In the genomic region with DNA sequence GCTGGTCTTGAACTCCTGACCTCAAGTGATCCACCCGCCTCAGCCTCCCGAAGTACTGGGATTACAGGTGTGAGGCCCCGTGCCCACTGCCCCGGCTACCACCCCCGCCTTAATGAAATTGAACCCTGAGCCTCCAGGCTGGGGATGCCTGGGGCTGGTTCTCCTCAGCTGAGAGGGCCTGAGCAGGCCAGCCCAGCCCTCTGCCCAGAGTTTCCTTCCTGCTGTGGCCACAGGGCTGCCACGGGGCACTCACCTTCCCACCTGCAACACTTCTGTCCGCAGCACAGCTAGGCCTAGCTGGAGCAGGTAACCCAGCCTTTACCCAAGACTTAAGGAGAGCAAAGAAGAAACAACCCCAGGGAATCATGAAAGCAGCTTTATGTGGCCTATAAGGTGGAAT, we compare ENCODE assay signal across 20 cellular contexts.
A peak's percentile ranks its signal among the peaks of the same experiment; 100 is the strongest.
DNase-seq lines count a peak whose midpoint lies in the region; ATAC-seq and TF ChIP-seq lines count a peak whose summit lies in the region.
"Had no signal": no experiment of that assay in that cellular context is flagged by ENCODE, and none has a peak within 500 bp of the region (broad histone marks: within the 10 kb centered on the region; RNA-seq: fewer than 3 reads in every experiment).

No MANE protein-coding gene starts in this region.

- H3K27ac ChIP-seq in BLaER1 (0 out of 2 replicates have a peak overlapping the region, but pooled peaks have one; percentile 6), osteoblast (ENCODE audit: low read depth, low read length) (no peak overlapping the region)
- H3K27ac ChIP-seq: 22Rv1, A549, HL-60 had no signal

- CTCF ChIA-PET in activated CD8-positive, alpha-beta memory T cell treated with anti-CD3 and anti-CD28 coated beads, Interleukin-2, amount 10 ng/mL, durations not matched to agents 7 days and 5 days (lab: Charles Lee), result interaction anchor here (1.0 to 1.2 kb wide), 2 partner anchors 24 to 395 kb away, joined by 3 read pairs; no protein-coding TSS in a partner anchor

- H3K9me3 Mint-ChIP-seq in activated CD8-positive, alpha-beta memory T cell treated with anti-CD3 and anti-CD28 coated beads, Interleukin-2, amount 10 ng/mL, durations not matched to agents 7 days and 5 days (ENCODE audit: low read depth), result no peaks in the 10 kb centered on the region
- H3K9me3 Mint-ChIP-seq in osteocyte (ENCODE audit: unreplicated experiment) (no peaks in the 10 kb centered on the region), chondrocyte (ENCODE audit: low read depth) (no peaks in the 10 kb centered on the region)
- H3K9me3 Mint-ChIP-seq: CD14-positive monocyte; CD4-positive, alpha-beta memory T cell; GM23338; HFFc6 had no signal

- H3K4me2 ChIP-seq in BLaER1 (no peak overlapping the region), osteoblast (ENCODE audit: insufficient read depth, low read length) (no peak overlapping the region)
- H3K4me2 ChIP-seq: A549, GM23338 had no signal

- peak; percentile 30 for DNase-seq in activated CD8-positive, alpha-beta memory T cell treated with anti-CD3 and anti-CD28 coated beads for 24 hours
- no peak for DNase-seq in activated CD8-positive, alpha-beta memory T cell treated with anti-CD3 and anti-CD28 coated beads, Interleukin-2, amount 10 ng/mL, durations not matched to agents 7 days and 5 days
- DNase-seq in islet precursor cell (peak; percentile 38), osteocyte (ENCODE audit: extremely low spot score, unreplicated experiment) (peak; percentile 44), osteoblast (ENCODE audit: insufficient read length, low spot score, missing footprints) (no peak), chondrocyte (ENCODE audit: low spot score) (no peak)
- DNase-seq in effector CD8-positive, alpha-beta T cell (lab: John Stamatoyannopoulos, UW), result no peak
- DNase-seq: AML-193; CD4-positive, alpha-beta memory T cell; DMS153; DMS79; GDM1; H7; HFFc6 had no signal

- peaks cover 27% of the 10 kb centered on the region for H3K4me1 ChIP-seq in BLaER1
- no peaks in the 10 kb centered on the region for H3K4me1 ChIP-seq in osteoblast (ENCODE audit: insufficient read depth, low read length)
- H3K4me1 ChIP-seq: A549 had no signal

- no peak for ATAC-seq in activated CD8-positive, alpha-beta memory T cell treated with anti-CD3 and anti-CD28 coated beads, Interleukin-2, amount 10 ng/mL, durations not matched to agents 7 days and 5 days
- ATAC-seq: GM23338 had no signal

- no peaks in the 10 kb centered on the region for H3K36me3 Mint-ChIP-seq in activated CD8-positive, alpha-beta memory T cell treated with anti-CD3 and anti-CD28 coated beads, Interleukin-2, amount 10 ng/mL, durations not matched to agents 7 days and 5 days
- H3K36me3 Mint-ChIP-seq in osteocyte (ENCODE audit: unreplicated experiment) (no peaks in the 10 kb centered on the region), chondrocyte (ENCODE audit: low read depth) (no peaks in the 10 kb centered on the region)
- H3K36me3 Mint-ChIP-seq: CD14-positive monocyte; CD4-positive, alpha-beta memory T cell had no signal

- H4K20me1 ChIP-seq in BLaER1 (no peaks in the 10 kb centered on the region), osteoblast (ENCODE audit: insufficient read depth, low read length) (no peaks in the 10 kb centered on the region)

- no peak overlapping the region for H3K4me3 Mint-ChIP-seq in activated CD8-positive, alpha-beta memory T cell treated with anti-CD3 and anti-CD28 coated beads, Interleukin-2, amount 10 ng/mL, durations not matched to agents 7 days and 5 days
- H3K4me3 Mint-ChIP-seq in osteocyte (ENCODE audit: unreplicated experiment), result no peak overlapping the region
- no peak overlapping the region for H3K4me3 Mint-ChIP-seq in chondrocyte (ENCODE audit: unreplicated experiment)
- H3K4me3 Mint-ChIP-seq: CD14-positive monocyte; CD4-positive, alpha-beta memory T cell; GM23338; HFFc6 had no signal

- no peak overlapping the region for H3K9ac ChIP-seq in BLaER1

- H3K27me3 ChIP-seq in BLaER1 (no peaks in the 10 kb centered on the region), osteoblast (ENCODE audit: insufficient read depth, low read length) (peaks cover 10% of the 10 kb centered on the region)

- no peak for TF ChIP-seq CTCF in osteocyte (IDR thresholded peaks at IDR 0.05)
- TF ChIP-seq CTCF in osteoblast (IDR thresholded peaks at IDR 0.05; ENCODE audit: extremely low read depth, low read depth, low read length), result no peak
- TF ChIP-seq CTCF in chondrocyte (IDR thresholded peaks at IDR 0.05), result no peak

- no peaks in the 10 kb centered on the region for H3K79me2 ChIP-seq in osteoblast (ENCODE audit: insufficient read depth, low read length)

- peaks cover 3% of the 10 kb centered on the region for H3K27me3 Mint-ChIP-seq in activated CD8-positive, alpha-beta memory T cell treated with anti-CD3 and anti-CD28 coated beads, Interleukin-2, amount 10 ng/mL, durations not matched to agents 7 days and 5 days
- H3K27me3 Mint-ChIP-seq in osteocyte (ENCODE audit: unreplicated experiment) (peaks cover 23% of the 10 kb centered on the region), chondrocyte (ENCODE audit: low read depth) (peaks cover 3% of the 10 kb centered on the region)
- H3K27me3 Mint-ChIP-seq: CD4-positive, alpha-beta memory T cell had no signal

- H3K36me3 ChIP-seq in BLaER1, result no peaks in the 10 kb centered on the region
- H3K36me3 ChIP-seq in osteoblast (ENCODE audit: insufficient read depth, low read length), result no peaks in the 10 kb centered on the region

- no peak overlapping the region for H2AFZ ChIP-seq in osteoblast (ENCODE audit: low read length)
- H2AFZ ChIP-seq: GM23338 had no signal

- H3K9me3 ChIP-seq in BLaER1 (no peaks in the 10 kb centered on the region), osteoblast (ENCODE audit: low read depth, low read length) (no peaks in the 10 kb centered on the region)
- H3K9me3 ChIP-seq: A549 had no signal

- no peak overlapping the region for H3K27ac Mint-ChIP-seq in activated CD8-positive, alpha-beta memory T cell treated with anti-CD3 and anti-CD28 coated beads, Interleukin-2, amount 10 ng/mL, durations not matched to agents 7 days and 5 days
- H3K27ac Mint-ChIP-seq in osteocyte (ENCODE audit: unreplicated experiment) (no peak overlapping the region), chondrocyte (ENCODE audit: unreplicated experiment) (no peak overlapping the region)
- H3K27ac Mint-ChIP-seq: CD14-positive monocyte, GM23338, HFFc6 had no signal

- peaks cover 2% of the 10 kb centered on the region for H3K4me1 Mint-ChIP-seq in activated CD8-positive, alpha-beta memory T cell treated with anti-CD3 and anti-CD28 coated beads, Interleukin-2, amount 10 ng/mL, durations not matched to agents 7 days and 5 days
- H3K4me1 Mint-ChIP-seq in osteocyte (ENCODE audit: unreplicated experiment) (peaks cover 13% of the 10 kb centered on the region), chondrocyte (ENCODE audit: low read depth) (peaks cover 16% of the 10 kb centered on the region)

- H3K4me3 ChIP-seq in BLaER1 (no peak overlapping the region), osteoblast (ENCODE audit: insufficient read depth, low read length) (no peak overlapping the region)
- H3K4me3 ChIP-seq: A549, GM23338 had no signal

Comparison
In these comparisons a context has a peak if more than half of its experiments do, and no peak if none do; other contexts are left out.
1. DNase-seq: peak in activated CD8-positive, alpha-beta memory T cell treated with anti-CD3 and anti-CD28 coated beads for 24 hours (single experiment), islet precursor cell (single experiment) and osteocyte (single experiment); none in activated CD8-positive, alpha-beta memory T cell treated with anti-CD3 and anti-CD28 coated beads, Interleukin-2, amount 10 ng/mL, durations not matched to agents 7 days and 5 days (single experiment), osteoblast (single experiment), chondrocyte (single experiment) and effector CD8-positive, alpha-beta T cell (single experiment).